Comparison of ENCODE assay signal across 24 cellular contexts in the genomic region with DNA sequence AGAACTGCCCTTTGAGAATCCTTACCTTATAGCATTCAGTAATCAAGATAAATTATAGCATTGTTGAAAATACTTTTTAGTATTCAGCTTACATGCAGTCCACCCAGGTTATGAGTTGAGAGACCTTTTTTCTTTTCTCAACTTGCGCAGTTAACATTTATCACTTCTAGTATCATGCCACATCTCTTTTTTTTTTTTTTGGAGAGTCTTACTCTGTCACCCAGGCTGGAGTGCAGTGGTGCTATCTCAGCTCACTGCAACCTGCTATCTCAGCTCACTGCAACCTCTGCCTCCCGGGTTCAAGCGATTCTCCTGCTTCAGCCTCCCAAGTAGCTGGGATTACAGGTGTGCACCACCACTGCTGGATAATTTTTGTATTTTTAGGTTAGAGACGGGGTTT. TPM values are rescaled to one million over a fixed set of nuclear protein-coding genes. Genes with fewer than 3 reads are reported as not detected.
DNase-seq lines count a peak whose midpoint lies in the region; ATAC-seq, FAIRE-seq and TF ChIP-seq lines count a peak whose summit lies in the region.
"Had no signal": no experiment of that assay in that cellular context is flagged by ENCODE, and none has a peak within 500 bp of the region (broad histone marks: within the 10 kb centered on the region; RNA-seq: fewer than 3 reads in every experiment).

No MANE protein-coding gene starts in this region.

- H2AFZ ChIP-seq in mammary epithelial cell (ENCODE audit: low read depth, low read length) = no peak overlapping the region

- H3K27me3 Mint-ChIP-seq in MCF 10A (ENCODE audit: insufficient read depth, unreplicated experiment) (no peaks in the 10 kb centered on the region), natural killer cell (ENCODE audit: low read depth in 2 of 2) (no peaks in the 10 kb centered on the region)
- H3K27me3 Mint-ChIP-seq: CD4-positive, alpha-beta memory T cell; CD4-positive, CD25-positive, alpha-beta regulatory T cell; CD8-positive, alpha-beta memory T cell had no signal

- BruUV-seq in MCF 10A (replicated peaks; lab: Mats Ljungman, UMichigan) (no TSS peak), mammary epithelial cell (replicated peaks; lab: Mats Ljungman, UMichigan) (no TSS peak)

- H3K4me1 Mint-ChIP-seq in MCF 10A (ENCODE audit: insufficient read depth, unreplicated experiment) (no peaks in the 10 kb centered on the region), natural killer cell (peaks cover 33% of the 10 kb centered on the region in 2 donors)
- H3K4me1 Mint-ChIP-seq: CD14-positive monocyte had no signal

- intact Hi-C loops in MCF 10A (cut with micrococcal nuclease) = no loop called here
- intact Hi-C loops in mammary epithelial cell (cut with micrococcal nuclease) = no loop called here
- intact Hi-C loops in natural killer cell (cut with micrococcal nuclease) = no loop called here

- H3K4me2 ChIP-seq in mammary epithelial cell (ENCODE audit: insufficient read depth, low read depth, low read length) = no peak overlapping the region
- H3K4me2 ChIP-seq: BLaER1 had no signal

- TF ChIP-seq CTCF in MCF 10A (IDR thresholded peaks at IDR 0.05; ENCODE audit: unreplicated experiment) = no peak
- no peak for TF ChIP-seq CTCF in mammary epithelial cell (conservative IDR thresholded peaks at IDR 0.05 in 1 of 2, IDR thresholded peaks at IDR 0.05 in 1 of 2; ENCODE audit: extremely low read depth in 1 of 2, insufficient read depth in 1 of 2, low read depth in 1 of 2, low read length in 2 of 2)
- no peak for TF ChIP-seq CTCF in natural killer cell (IDR thresholded peaks at IDR 0.05)
- TF ChIP-seq CTCF in D721Med (IDR thresholded peaks at IDR 0.05; ENCODE audit: insufficient read depth, missing control alignments) = no peak

- H4K20me1 ChIP-seq in mammary epithelial cell (ENCODE audit: insufficient read depth, low read length) = no peaks in the 10 kb centered on the region
- H4K20me1 ChIP-seq: BLaER1 had no signal

- POLR2A ChIA-PET in MCF 10A (lab: Yijun Ruan, JAX) = interaction anchor here (0.9 kb wide), 1 partner anchor 16 kb away, joined by 3 read pairs; no protein-coding TSS in a partner anchor

- DNase-seq in MCF 10A (ENCODE audit: unreplicated experiment) (no peak), mammary epithelial cell (no peak), natural killer cell (no peak), D721Med (ENCODE audit: insufficient read length, low spot score) (no peak), DMS153 (lab: John Stamatoyannopoulos, UW) (no peak)
- DNase-seq: 8988T; ACHN; BE2C; C1 segment of cervical spinal cord; CD4-positive, alpha-beta memory T cell; CD4-positive, CD25-positive, alpha-beta regulatory T cell; CD8-positive, alpha-beta memory T cell; COR-L47; DMS53; DMS79; DND-41; EL; GDM1 had no signal

- H3K27me3 ChIP-seq in mammary epithelial cell (ENCODE audit: insufficient read depth, low read length) = no peaks in the 10 kb centered on the region
- H3K27me3 ChIP-seq: BE2C, BLaER1 had no signal

- H3K4me3 Mint-ChIP-seq in MCF 10A (ENCODE audit: unreplicated experiment) (no peak overlapping the region), natural killer cell (peak overlapping the region; percentile 35)
- H3K4me3 Mint-ChIP-seq: CD14-positive monocyte; CD4-positive, alpha-beta memory T cell; CD4-positive, CD25-positive, alpha-beta regulatory T cell; CD8-positive, alpha-beta memory T cell had no signal

- 100% methylated on average over 4 of the region's 4 CpGs for WGBS in mammary epithelial cell (ENCODE audit: low coverage, missing lambda C conversion rate)

- H3K36me3 Mint-ChIP-seq in MCF 10A (ENCODE audit: insufficient read depth, unreplicated experiment) (peaks cover 7% of the 10 kb centered on the region), natural killer cell (no peaks in the 10 kb centered on the region)

- no peaks in the 10 kb centered on the region for H3K36me3 ChIP-seq in mammary epithelial cell (ENCODE audit: insufficient read depth, low read length)

- H3K27ac Mint-ChIP-seq in MCF 10A (ENCODE audit: low read depth, unreplicated experiment) (peak overlapping the region; percentile 28), natural killer cell (peak overlapping the region; percentile 55 to 75)
- H3K27ac Mint-ChIP-seq: CD4-positive, alpha-beta memory T cell; CD4-positive, CD25-positive, alpha-beta regulatory T cell had no signal

- H3K27ac ChIP-seq in mammary epithelial cell (ENCODE audit: insufficient read depth, low read depth, low read length) = no peak overlapping the region
- H3K27ac ChIP-seq: BLaER1 had no signal

- dilution Hi-C loops in mammary epithelial cell (cut with HindIII; ENCODE audit: low sequenced_read_pairs) = no loop called here

- CTCF ChIA-PET in MCF 10A (lab: Yijun Ruan, JAX) = interaction anchor here (0.6 kb wide), 1 partner anchor 19 kb away, joined by 3 read pairs; no protein-coding TSS in a partner anchor
- CTCF ChIA-PET in mammary epithelial cell (lab: Charles Lee; ENCODE audit: low non-redundant PET) = no interaction called here

- H3K4me3 ChIP-seq in mammary epithelial cell (replicated peaks in 1 of 3; ENCODE audit: insufficient read depth in 1 of 3, low read depth in 2 of 3, low read length in 3 of 3) = no peak overlapping the region
- H3K4me3 ChIP-seq: BLaER1, GM12878 had no signal

- FAIRE-seq in D721Med (lab: Jason Lieb, UNC) = no peak
- FAIRE-seq: A204.1, GM12878, GM12892, GM18507 had no signal

- in situ Hi-C loops in mammary epithelial cell (cut with MboI; ENCODE audit: low sequenced_read_pairs in 2 of 2) = no loop called here

- no peak overlapping the region for H3K9ac ChIP-seq in mammary epithelial cell (ENCODE audit: insufficient read depth, low read length)
- H3K9ac ChIP-seq: BLaER1 had no signal

- ATAC-seq in natural killer cell = peak in 2 of 3 donors; percentile 56 to 57
- ATAC-seq: GM12878 had no signal

- no peaks in the 10 kb centered on the region for H3K79me2 ChIP-seq in mammary epithelial cell (ENCODE audit: insufficient read depth, low read length)

- H3K9me3 Mint-ChIP-seq in MCF 10A (ENCODE audit: unreplicated experiment) (peaks cover 9% of the 10 kb centered on the region), natural killer cell (peaks cover 0 to 2% of the 10 kb centered on the region in 2 donors)
- H3K9me3 Mint-ChIP-seq: CD4-positive, alpha-beta memory T cell; CD8-positive, alpha-beta memory T cell had no signal

- H3K4me1 ChIP-seq in mammary epithelial cell (ENCODE audit: insufficient read depth, low read length) = no peaks in the 10 kb centered on the region
- H3K4me1 ChIP-seq: BE2C, BLaER1 had no signal

- H3K9me3 ChIP-seq in mammary epithelial cell (replicated peaks; ENCODE audit: insufficient read depth, low read length) = no peaks in the 10 kb centered on the region
- H3K9me3 ChIP-seq: BE2C, BLaER1 had no signal

RNA-seq across cellular contexts. Expression of gene LRRC70, which starts 29.0 kb away (rescaled TPM):
- total RNA-seq in MCF 10A (2022) (0.54 and 0.61 TPM in 2 replicates), mammary epithelial cell (1 to 10 TPM in 1 of 2 donors, under 1 TPM in 1; 0.38 to 1.2 TPM), natural killer cell (10 to 100 TPM; 17.6 to 29.5 (median 21.2) TPM)
- polyA plus RNA-seq in mammary epithelial cell = 0.12 TPM
- not detected for polyA minus RNA-seq in mammary epithelial cell

Comparison
In these comparisons a context has a peak if more than half of its experiments do, and no peak if none do; other contexts are left out.
1. RNA of gene LRRC70, which starts 29.0 kb away (total RNA-seq): 17.6 to 29.5 TPM in natural killer cell; 0.38 to 1.2 TPM in mammary epithelial cell and 0.54 to 0.61 TPM in MCF 10A; every median in the first group is over 4 times any median in the second.